Comparison of ENCODE assay signal across 26 cellular contexts in the genomic region with DNA sequence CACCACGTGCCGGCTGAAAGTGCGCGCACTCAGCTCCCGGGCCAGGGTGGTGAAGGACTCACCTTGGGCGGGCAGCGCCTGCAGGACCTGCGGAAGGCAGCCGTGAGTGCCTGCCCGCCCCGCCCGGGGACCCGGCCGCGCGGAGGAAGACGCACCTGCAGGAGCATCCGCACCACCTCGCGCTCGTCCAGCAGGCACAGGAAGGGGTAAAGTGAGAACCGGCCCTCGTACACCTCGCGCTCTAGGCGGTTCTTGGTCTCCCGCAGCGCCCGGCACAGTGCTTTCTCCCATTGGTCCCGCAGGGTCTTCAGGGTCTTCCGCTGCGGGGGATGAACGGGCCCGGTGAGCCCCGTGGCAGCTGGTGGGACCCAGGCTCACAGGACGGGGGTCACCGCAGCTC. TPM values are rescaled to one million over a fixed set of nuclear protein-coding genes. Genes with fewer than 3 reads are reported as not detected.
DNase-seq lines count a peak whose midpoint lies in the region; ATAC-seq, FAIRE-seq and TF ChIP-seq lines count a peak whose summit lies in the region.
"Had no signal": no experiment of that assay in that cellular context is flagged by ENCODE, and none has a peak within 500 bp of the region (broad histone marks: within the 10 kb centered on the region; RNA-seq: fewer than 3 reads in every experiment).

No MANE protein-coding gene starts in this region.

- TF ChIP-seq EP300 in HepG2 (IDR thresholded peaks at IDR 0.05; ENCODE audit: low read depth in 2 of 2, low read length in 2 of 2) (no peak), HepG2 (CRISPR knock-in tag; IDR thresholded peaks at IDR 0.05; ENCODE audit: borderline replicate concordance) (no peak), esophagus muscularis mucosa (IDR thresholded peaks at IDR 0.05) (no peak)

- POLR2A ChIA-PET in HepG2 (lab: Yijun Ruan, JAX), result no interaction called here

- H3K4me3 ChIP-seq in HepG2 (replicated peaks in 1 of 3; ENCODE audit: insufficient read depth in 1 of 3, low read depth in 2 of 3, low read length in 3 of 3), result no peak overlapping the region
- H3K4me3 ChIP-seq in right lobe of liver, result no peak overlapping the region
- no peak overlapping the region for H3K4me3 ChIP-seq in brain microvascular endothelial cell (ENCODE audit: low read depth, low read length)
- H3K4me3 ChIP-seq in esophagus muscularis mucosa, result no peak overlapping the region
- H3K4me3 ChIP-seq: GM12878, GM23248 had no signal

- no peak overlapping the region for H3K27ac ChIP-seq in HepG2 (ENCODE audit: extremely low read length, insufficient read depth, low read length)
- H3K27ac ChIP-seq in right lobe of liver, result no peak overlapping the region
- H3K27ac ChIP-seq in brain microvascular endothelial cell, result peak overlapping the region; percentile 92
- no peak overlapping the region for H3K27ac ChIP-seq in esophagus muscularis mucosa (replicated peaks in 1 of 4)
- H3K27ac ChIP-seq: 22Rv1; BLaER1 treated with 17β-estradiol and CSF1 and Interleukin-3, amounts not matched to agents 10 nM and 100 nM; GM23248; HL-60 had no signal

- DNase-seq in HepG2 (ENCODE audit: low spot score), result no peak
- no peak for DNase-seq in right lobe of liver
- DNase-seq in brain microvascular endothelial cell, result no peak
- peak; percentile 46 for DNase-seq in islet precursor cell
- no peak for DNase-seq in activated CD4-positive, alpha-beta T cell treated with anti-CD3 and anti-CD28 coated beads for 4 hours
- no peak for DNase-seq in nucleus accumbens (lab: John Stamatoyannopoulos, UW)
- DNase-seq in esophagus muscularis mucosa (ENCODE audit: extremely low spot score), result no peak
- DNase-seq: CD4-positive, CD25-positive, alpha-beta regulatory T cell; CD8-positive, alpha-beta memory T cell; COR-L47; DMS 273 treated with DMSO at 0.1 percent for 48 hours; DMS53; DND-41; EL; GM23248; HFFc6; IMR-90 had no signal

- H3K9ac ChIP-seq in HepG2 (ENCODE audit: insufficient read depth, low read depth, low read length), result no peak overlapping the region
- H3K9ac ChIP-seq: GM23248 had no signal

- TF ChIP-seq RAD21 in HepG2 (CRISPR knock-in tag; IDR thresholded peaks at IDR 0.05), result no peak

- H3K27me3 ChIP-seq in HepG2 (ENCODE audit: control insufficient read depth in 1 of 2, insufficient read depth in 2 of 2, low read length in 2 of 2) (no peaks in the 10 kb centered on the region), right lobe of liver (no peaks in the 10 kb centered on the region), brain microvascular endothelial cell (replicated peaks) (no peaks in the 10 kb centered on the region), esophagus muscularis mucosa (peaks cover 0 to 16% (median 0%) of the 10 kb centered on the region in 4 donors)
- H3K27me3 ChIP-seq: BLaER1 treated with 17β-estradiol and CSF1 and Interleukin-3, amounts not matched to agents 10 nM and 100 nM had no signal

- no peak overlapping the region for H2AFZ ChIP-seq in HepG2 (ENCODE audit: low read length)
- H2AFZ ChIP-seq: GM23248 had no signal

- no TSS peak for BruUV-seq in HepG2 (replicated peaks; lab: Mats Ljungman, UMichigan)

- H3K36me3 ChIP-seq in HepG2 (replicated peaks in 1 of 2; ENCODE audit: control insufficient read depth in 1 of 2, insufficient read depth in 2 of 2, low read length in 2 of 2), result peaks cover 11 to 34% of the 10 kb centered on the region in 2 experiments
- H3K36me3 ChIP-seq in right lobe of liver, result peaks cover 0 to 52% (median 16%) of the 10 kb centered on the region in 4 donors
- peaks cover 69% of the 10 kb centered on the region for H3K36me3 ChIP-seq in brain microvascular endothelial cell (replicated peaks)
- H3K36me3 ChIP-seq in esophagus muscularis mucosa, result peaks cover 65 to 91% (median 87%) of the 10 kb centered on the region in 4 donors

- in situ Hi-C loops in HepG2 (cut with HindIII; ENCODE audit: extremely low pct_ligation_motif_present, low pct_unique_long_range_greater_than_20kb) (no loop called here), brain microvascular endothelial cell (cut with HindIII; ENCODE audit: low pct_ligation_motif_present, low sequenced_read_pairs) (no loop called here)

- no peak for FAIRE-seq in HepG2 (lab: Jason Lieb, UNC)
- FAIRE-seq: GM12878, H54 had no signal

- whole genome bisulfite sequencing in HepG2 (ENCODE audit: low lambda C conversion rate), result 100% methylated on average over 23 of the region's 37 CpGs
- no CpG with 5 or more reads among the region's 37 CpGs for WGBS in right lobe of liver (ENCODE audit: insufficient coverage, low coverage, low lambda C conversion rate, missing lambda C conversion rate)
- 100% methylated on average over 15 of the region's 37 CpGs for WGBS in esophagus muscularis mucosa

- no peak overlapping the region for H3K4me2 ChIP-seq in HepG2 (ENCODE audit: low read depth, low read length)

- H3K79me2 ChIP-seq in HepG2 (ENCODE audit: insufficient read depth, low read length), result no peaks in the 10 kb centered on the region

- no peaks in the 10 kb centered on the region for H4K20me1 ChIP-seq in HepG2 (ENCODE audit: insufficient read depth, low read length)

- CTCF ChIA-PET in HepG2 (lab: Yijun Ruan, JAX; ENCODE audit: low intra/inter-chr PET ratio, low total read pairs), result no interaction called here

- intact Hi-C loops in HepG2 (cut with micrococcal nuclease; ENCODE audit: unreplicated experiment) (no loop called here), right lobe of liver (cut with DNase I) (no loop called here), esophagus muscularis mucosa (cut with DNase I) (no loop called here)

- no peak for ATAC-seq in HepG2
- no peak for ATAC-seq in right lobe of liver
- ATAC-seq: GM12878, HCT116 had no signal

- TF ChIP-seq CTCF in HepG2 (CRISPR knock-in tag; IDR thresholded peaks at IDR 0.05) (no peak), right lobe of liver (IDR thresholded peaks at IDR 0.05) (no peak), brain microvascular endothelial cell (IDR thresholded peaks at IDR 0.05; ENCODE audit: low read depth, low read length, missing control alignments) (no peak), esophagus muscularis mucosa (IDR thresholded peaks at IDR 0.05) (no peak)

- no peak for TF ChIP-seq POLR2A in HepG2 (IDR thresholded peaks at IDR 0.05; ENCODE audit: insufficient read depth in 1 of 2, low read depth in 2 of 2, low read length in 2 of 2)
- TF ChIP-seq POLR2A in right lobe of liver (IDR thresholded peaks at IDR 0.05), result no peak
- TF ChIP-seq POLR2A in esophagus muscularis mucosa (IDR thresholded peaks at IDR 0.05; ENCODE audit: low read depth), result no peak

- no peaks in the 10 kb centered on the region for H3K4me1 ChIP-seq in HepG2 (ENCODE audit: insufficient read depth, low read length)
- H3K4me1 ChIP-seq in right lobe of liver, result no peaks in the 10 kb centered on the region
- peaks cover 0 to 2% (median 0%) of the 10 kb centered on the region in 4 donors for H3K4me1 ChIP-seq in esophagus muscularis mucosa

- H3K9me3 ChIP-seq in HepG2 (ENCODE audit: low read length), result no peaks in the 10 kb centered on the region
- no peaks in the 10 kb centered on the region for H3K9me3 ChIP-seq in right lobe of liver
- no peaks in the 10 kb centered on the region for H3K9me3 ChIP-seq in esophagus muscularis mucosa
- H3K9me3 ChIP-seq: BLaER1 treated with 17β-estradiol and CSF1 and Interleukin-3, amounts not matched to agents 10 nM and 100 nM had no signal

RNA-seq across cellular contexts. Expression of gene POLRMT, which starts 10.7 kb away (rescaled TPM):
- 52.5 and 78.0 TPM in 2 replicates for total RNA-seq in HepG2 (2016; rRNA removed; fragmentation: Illumina TruSeq; extraction: Trizol)
- total RNA-seq in HepG2 (2016; cell fraction: cytosol; rRNA removed; fragmentation: Illumina TruSeq; extraction: Trizol; ENCODE audit: low read depth), result 14.6 and 16.3 TPM in 2 replicates
- 49.1 and 82.6 TPM in 2 replicates for total RNA-seq in HepG2 (2016; cell fraction: insoluble cytoplasmic fraction; rRNA removed; fragmentation: Illumina TruSeq; extraction: Trizol)
- total RNA-seq in HepG2 (2016; cell fraction: membrane; rRNA removed; fragmentation: Illumina TruSeq; extraction: Trizol), result 30.6 and 32.9 TPM in 2 replicates
- 53.4 and 70.1 TPM in 2 replicates for total RNA-seq in HepG2 (2016; cell fraction: nucleus; rRNA removed; fragmentation: Illumina TruSeq; extraction: Trizol)
- polyA plus RNA-seq in HepG2 (2011; rRNA removed), result 101 and 114 TPM in 2 replicates
- 20.8 and 36.5 TPM in 2 replicates for polyA plus RNA-seq in HepG2 (2011; cell fraction: cytosol; rRNA removed)
- 255 and 333 TPM in 2 replicates for polyA plus RNA-seq in HepG2 (2011; cell fraction: nucleus; rRNA removed)
- 52.2 and 65.7 TPM in 2 replicates for polyA plus RNA-seq in HepG2 (2012)
- 16.5 and 17.7 TPM in 2 replicates for polyA plus RNA-seq in HepG2 (2016; cell fraction: cytosol; fragmentation: Illumina TruSeq; extraction: Trizol; ENCODE audit: low read depth)
- polyA plus RNA-seq in HepG2 (2016; cell fraction: insoluble cytoplasmic fraction; fragmentation: Illumina TruSeq; extraction: Trizol; ENCODE audit: low read depth), result 70.9 and 71.7 TPM in 2 replicates
- 34.9 and 37.3 TPM in 2 replicates for polyA plus RNA-seq in HepG2 (2016; cell fraction: membrane; fragmentation: Illumina TruSeq; extraction: Trizol; ENCODE audit: low read depth)
- polyA plus RNA-seq in HepG2 (2016; cell fraction: nucleus; fragmentation: Illumina TruSeq; extraction: Trizol; ENCODE audit: insufficient read depth, low read depth), result 138 and 146 TPM in 2 replicates
- polyA minus RNA-seq in HepG2 (2011; rRNA and poly(A)+ RNA removed; ENCODE audit: low replicate concordance), result 247 and 377 TPM in 2 replicates
- polyA minus RNA-seq in HepG2 (2011; cell fraction: cytosol; rRNA and poly(A)+ RNA removed), result 67.1 and 69.6 TPM in 2 replicates
- 37.9 and 42.3 TPM in 2 replicates for polyA minus RNA-seq in HepG2 (2011; cell fraction: nucleus; rRNA and poly(A)+ RNA removed)
- total RNA-seq in right lobe of liver, result 10 to 100 TPM; 25.9 to 42.9 (median 33.3) TPM
- 10 to 100 TPM; 20.8 to 40.7 (median 30.4) TPM for total RNA-seq in esophagus muscularis mucosa

RNA-seq across cellular contexts. Expression of gene FGF22, which starts 17.0 kb away (rescaled TPM):
- 0.24 TPM in 1 of 2 replicates, not detected in the other for total RNA-seq in HepG2 (2016; rRNA removed; fragmentation: Illumina TruSeq; extraction: Trizol)
- total RNA-seq in HepG2 (2016; cell fraction: cytosol; rRNA removed; fragmentation: Illumina TruSeq; extraction: Trizol; ENCODE audit: low read depth), result not detected in 2 replicates
- 0.09 TPM in 1 of 2 replicates, not detected in the other for total RNA-seq in HepG2 (2016; cell fraction: insoluble cytoplasmic fraction; rRNA removed; fragmentation: Illumina TruSeq; extraction: Trizol)
- total RNA-seq in HepG2 (2016; cell fraction: membrane; rRNA removed; fragmentation: Illumina TruSeq; extraction: Trizol), result 0.17 and 0.19 TPM in 2 replicates
- not detected in 2 replicates for total RNA-seq in HepG2 (2016; cell fraction: nucleus; rRNA removed; fragmentation: Illumina TruSeq; extraction: Trizol)
- polyA plus RNA-seq in HepG2 (2011; rRNA removed), result 0.07 TPM in 1 of 2 replicates, not detected in the other
- not detected in 2 replicates for polyA plus RNA-seq in HepG2 (2011; cell fraction: cytosol; rRNA removed)
- not detected in 2 replicates for polyA plus RNA-seq in HepG2 (2011; cell fraction: nucleus; rRNA removed)
- polyA plus RNA-seq in HepG2 (2012), result 0.09 and 0.27 TPM in 2 replicates
- 0.08 and 0.16 TPM in 2 replicates for polyA plus RNA-seq in HepG2 (2016; cell fraction: cytosol; fragmentation: Illumina TruSeq; extraction: Trizol; ENCODE audit: low read depth)
- polyA plus RNA-seq in HepG2 (2016; cell fraction: insoluble cytoplasmic fraction; fragmentation: Illumina TruSeq; extraction: Trizol; ENCODE audit: low read depth), result not detected in 2 replicates
- polyA plus RNA-seq in HepG2 (2016; cell fraction: membrane; fragmentation: Illumina TruSeq; extraction: Trizol; ENCODE audit: low read depth), result 0.13 TPM in 1 of 2 replicates, not detected in the other
- polyA plus RNA-seq in HepG2 (2016; cell fraction: nucleus; fragmentation: Illumina TruSeq; extraction: Trizol; ENCODE audit: insufficient read depth, low read depth), result 0.33 TPM in 1 of 2 replicates, not detected in the other
- polyA minus RNA-seq in HepG2 (2011; rRNA and poly(A)+ RNA removed; ENCODE audit: low replicate concordance), result not detected in 2 replicates
- not detected in 2 replicates for polyA minus RNA-seq in HepG2 (2011; cell fraction: cytosol; rRNA and poly(A)+ RNA removed)
- not detected in 2 replicates for polyA minus RNA-seq in HepG2 (2011; cell fraction: nucleus; rRNA and poly(A)+ RNA removed)
- total RNA-seq in right lobe of liver, result under 1 TPM in 1 of 6 experiments, not detected in 5; 0.15 TPM
- total RNA-seq in esophagus muscularis mucosa, result 1 to 10 TPM in 2 of 4 donors, under 1 TPM in 2; 0.50 to 2.1 (median 1.4) TPM
- total RNA-seq: G401, GM12878, HT1080, IMR-90 had no signal
- polyA plus RNA-seq: AG04450; CD8-positive, alpha-beta memory T cell; GM23248 had no signal

RNA-seq across cellular contexts. Expression of gene HCN2, which starts 33.0 kb away (rescaled TPM):
- not detected in 2 replicates for total RNA-seq in HepG2 (2016; rRNA removed; fragmentation: Illumina TruSeq; extraction: Trizol)
- total RNA-seq in HepG2 (2016; cell fraction: cytosol; rRNA removed; fragmentation: Illumina TruSeq; extraction: Trizol; ENCODE audit: low read depth), result not detected in 2 replicates
- not detected in 2 replicates for total RNA-seq in HepG2 (2016; cell fraction: insoluble cytoplasmic fraction; rRNA removed; fragmentation: Illumina TruSeq; extraction: Trizol)
- 0.03 TPM in 1 of 2 replicates, not detected in the other for total RNA-seq in HepG2 (2016; cell fraction: membrane; rRNA removed; fragmentation: Illumina TruSeq; extraction: Trizol)
- total RNA-seq in HepG2 (2016; cell fraction: nucleus; rRNA removed; fragmentation: Illumina TruSeq; extraction: Trizol), result not detected in 2 replicates
- 0.01 and 0.05 TPM in 2 replicates for polyA plus RNA-seq in HepG2 (2011; rRNA removed)
- 0.07 and 0.09 TPM in 2 replicates for polyA plus RNA-seq in HepG2 (2011; cell fraction: cytosol; rRNA removed)
- polyA plus RNA-seq in HepG2 (2011; cell fraction: nucleus; rRNA removed), result 0.19 and 0.24 TPM in 2 replicates
- polyA plus RNA-seq in HepG2 (2012), result 0.15 and 0.39 TPM in 2 replicates
- polyA plus RNA-seq in HepG2 (2016; cell fraction: cytosol; fragmentation: Illumina TruSeq; extraction: Trizol; ENCODE audit: low read depth), result 0.07 TPM in 1 of 2 replicates, not detected in the other
- not detected in 2 replicates for polyA plus RNA-seq in HepG2 (2016; cell fraction: insoluble cytoplasmic fraction; fragmentation: Illumina TruSeq; extraction: Trizol; ENCODE audit: low read depth)
- 0.05 TPM in 1 of 2 replicates, not detected in the other for polyA plus RNA-seq in HepG2 (2016; cell fraction: membrane; fragmentation: Illumina TruSeq; extraction: Trizol; ENCODE audit: low read depth)
- not detected in 2 replicates for polyA plus RNA-seq in HepG2 (2016; cell fraction: nucleus; fragmentation: Illumina TruSeq; extraction: Trizol; ENCODE audit: insufficient read depth, low read depth)
- polyA minus RNA-seq in HepG2 (2011; rRNA and poly(A)+ RNA removed; ENCODE audit: low replicate concordance), result 0.16 and 9.3 TPM in 2 replicates
- not detected in 2 replicates for polyA minus RNA-seq in HepG2 (2011; cell fraction: cytosol; rRNA and poly(A)+ RNA removed)
- not detected in 2 replicates for polyA minus RNA-seq in HepG2 (2011; cell fraction: nucleus; rRNA and poly(A)+ RNA removed)
- total RNA-seq in right lobe of liver, result under 1 TPM in 5 of 6 experiments, not detected in 1; 0.05 to 0.27 (median 0.09) TPM
- under 1 TPM; 0.19 to 0.50 (median 0.41) TPM for total RNA-seq in esophagus muscularis mucosa
- polyA plus RNA-seq: CD4-positive, CD25-positive, alpha-beta regulatory T cell; CD8-positive, alpha-beta memory T cell had no signal

RNA-seq across cellular contexts. Expression of gene RNF126, which starts 40.3 kb away (rescaled TPM):
- total RNA-seq in HepG2 (2016; rRNA removed; fragmentation: Illumina TruSeq; extraction: Trizol) (18.5 and 34.0 TPM in 2 replicates), right lobe of liver (10 to 100 TPM; 18.3 to 85.0 (median 28.8) TPM), esophagus muscularis mucosa (10 to 100 TPM; 41.5 to 63.5 (median 62.3) TPM)
- total RNA-seq in HepG2 (2016; cell fraction: cytosol; rRNA removed; fragmentation: Illumina TruSeq; extraction: Trizol; ENCODE audit: low read depth), result 60.7 and 62.9 TPM in 2 replicates
- 14.0 and 32.5 TPM in 2 replicates for total RNA-seq in HepG2 (2016; cell fraction: insoluble cytoplasmic fraction; rRNA removed; fragmentation: Illumina TruSeq; extraction: Trizol)
- 51.8 and 70.5 TPM in 2 replicates for total RNA-seq in HepG2 (2016; cell fraction: membrane; rRNA removed; fragmentation: Illumina TruSeq; extraction: Trizol)
- total RNA-seq in HepG2 (2016; cell fraction: nucleus; rRNA removed; fragmentation: Illumina TruSeq; extraction: Trizol), result 20.4 and 26.7 TPM in 2 replicates
- 23.2 and 24.6 TPM in 2 replicates for polyA plus RNA-seq in HepG2 (2011; rRNA removed)
- polyA plus RNA-seq in HepG2 (2011; cell fraction: cytosol; rRNA removed), result 21.4 and 33.6 TPM in 2 replicates
- polyA plus RNA-seq in HepG2 (2011; cell fraction: nucleus; rRNA removed), result 96.9 and 98.7 TPM in 2 replicates
- 47.4 and 51.2 TPM in 2 replicates for polyA plus RNA-seq in HepG2 (2012)
- 83.7 and 90.8 TPM in 2 replicates for polyA plus RNA-seq in HepG2 (2016; cell fraction: cytosol; fragmentation: Illumina TruSeq; extraction: Trizol; ENCODE audit: low read depth)
- polyA plus RNA-seq in HepG2 (2016; cell fraction: insoluble cytoplasmic fraction; fragmentation: Illumina TruSeq; extraction: Trizol; ENCODE audit: low read depth), result 29.9 and 39.9 TPM in 2 replicates
- 79.7 and 88.6 TPM in 2 replicates for polyA plus RNA-seq in HepG2 (2016; cell fraction: membrane; fragmentation: Illumina TruSeq; extraction: Trizol; ENCODE audit: low read depth)
- 75.9 and 77.0 TPM in 2 replicates for polyA plus RNA-seq in HepG2 (2016; cell fraction: nucleus; fragmentation: Illumina TruSeq; extraction: Trizol; ENCODE audit: insufficient read depth, low read depth)
- 10.7 and 26.6 TPM in 2 replicates for polyA minus RNA-seq in HepG2 (2011; rRNA and poly(A)+ RNA removed; ENCODE audit: low replicate concordance)
- 18.3 and 21.9 TPM in 2 replicates for polyA minus RNA-seq in HepG2 (2011; cell fraction: cytosol; rRNA and poly(A)+ RNA removed)
- 28.0 and 36.3 TPM in 2 replicates for polyA minus RNA-seq in HepG2 (2011; cell fraction: nucleus; rRNA and poly(A)+ RNA removed)

RNA-seq across cellular contexts. Expression of gene BSG, which starts 50.3 kb away (rescaled TPM):
- 136 and 309 TPM in 2 replicates for total RNA-seq in HepG2 (2016; rRNA removed; fragmentation: Illumina TruSeq; extraction: Trizol)
- total RNA-seq in HepG2 (2016; cell fraction: cytosol; rRNA removed; fragmentation: Illumina TruSeq; extraction: Trizol; ENCODE audit: low read depth), result 81.8 and 84.4 TPM in 2 replicates
- 114 and 317 TPM in 2 replicates for total RNA-seq in HepG2 (2016; cell fraction: insoluble cytoplasmic fraction; rRNA removed; fragmentation: Illumina TruSeq; extraction: Trizol)
- 96.0 and 109 TPM in 2 replicates for total RNA-seq in HepG2 (2016; cell fraction: membrane; rRNA removed; fragmentation: Illumina TruSeq; extraction: Trizol)
- 271 and 340 TPM in 2 replicates for total RNA-seq in HepG2 (2016; cell fraction: nucleus; rRNA removed; fragmentation: Illumina TruSeq; extraction: Trizol)
- polyA plus RNA-seq in HepG2 (2011; rRNA removed), result 754 and 1,057 TPM in 2 replicates
- 595 and 749 TPM in 2 replicates for polyA plus RNA-seq in HepG2 (2011; cell fraction: cytosol; rRNA removed)
- polyA plus RNA-seq in HepG2 (2011; cell fraction: nucleus; rRNA removed), result 561 and 615 TPM in 2 replicates
- 926 and 933 TPM in 2 replicates for polyA plus RNA-seq in HepG2 (2012)
- polyA plus RNA-seq in HepG2 (2016; cell fraction: cytosol; fragmentation: Illumina TruSeq; extraction: Trizol; ENCODE audit: low read depth), result 148 and 149 TPM in 2 replicates
- polyA plus RNA-seq in HepG2 (2016; cell fraction: insoluble cytoplasmic fraction; fragmentation: Illumina TruSeq; extraction: Trizol; ENCODE audit: low read depth), result 179 and 219 TPM in 2 replicates
- 152 and 167 TPM in 2 replicates for polyA plus RNA-seq in HepG2 (2016; cell fraction: membrane; fragmentation: Illumina TruSeq; extraction: Trizol; ENCODE audit: low read depth)
- polyA plus RNA-seq in HepG2 (2016; cell fraction: nucleus; fragmentation: Illumina TruSeq; extraction: Trizol; ENCODE audit: insufficient read depth, low read depth), result 760 and 837 TPM in 2 replicates
- polyA minus RNA-seq in HepG2 (2011; rRNA and poly(A)+ RNA removed; ENCODE audit: low replicate concordance), result 426 and 707 TPM in 2 replicates
- polyA minus RNA-seq in HepG2 (2011; cell fraction: cytosol; rRNA and poly(A)+ RNA removed), result 369 and 454 TPM in 2 replicates
- polyA minus RNA-seq in HepG2 (2011; cell fraction: nucleus; rRNA and poly(A)+ RNA removed), result 97.1 and 115 TPM in 2 replicates
- 100 to 1,000 TPM in 4 of 6 experiments, 10 to 100 TPM in 2; 88.6 to 369 (median 124) TPM for total RNA-seq in right lobe of liver
- 100 to 1,000 TPM; 304 to 416 (median 362) TPM for total RNA-seq in esophagus muscularis mucosa
